29 cellular contexts compared by ENCODE assay signal in genomic region chr21:40923914-40924313, GRCh38.
"Had no signal": no experiment of that assay in that cellular context is flagged by ENCODE, and none has a peak within 500 bp of the region (broad histone marks: within the 10 kb centered on the region; RNA-seq: fewer than 3 reads in every experiment).

No MANE protein-coding gene starts in this region.

- H3K27ac ChIP-seq: coronary artery, gastrocnemius medialis, neutrophil, pancreas, suprapubic skin, transverse colon, upper lobe of right lung, uterus had no signal

- H3K27me3 ChIP-seq: gastrocnemius medialis, neutrophil, suprapubic skin, transverse colon, upper lobe of right lung, uterus had no signal

- H3K36me3 ChIP-seq: gastrocnemius medialis, neutrophil, pancreas, suprapubic skin, transverse colon, upper lobe of right lung, uterus had no signal

- DNase-seq: dermis blood vessel endothelial cell; effector memory CD8-positive, alpha-beta T cell; erythroblast; gastrocnemius medialis; head of caudate nucleus; kidney; mesenchymal stem cell; mucosa of descending colon; naive B cell; pancreas; stimulated activated CD4-positive, alpha-beta T cell treated with anti-CD3 and anti-CD28 coated beads, Interleukin-12 subunit alpha, Interleukin-12 subunit beta, amount 100 ng/mL, for 4 hours; stimulated activated CD4-positive, alpha-beta T cell treated with anti-CD3 and anti-CD28 coated beads, Interleukin-1b, Interleukin-23, amount 100 ng/mL, for 48 hours; stimulated activated CD4-positive, alpha-beta T cell treated with anti-CD3 and anti-CD28 coated beads, Interleukin-4, amount 100 ng/mL, for 1 hour; stimulated activated CD8-positive, alpha-beta memory T cell treated with anti-CD3 and anti-CD28 coated beads, Interleukin-4, amount 100 ng/mL, for 48 hours; stimulated activated naive CD4-positive, alpha-beta T cell; stimulated activated naive CD8-positive, alpha-beta T cell treated with anti-CD3 and anti-CD28 coated beads, Interleukin-15, amount 100 ng/mL, for 72 hours; transverse colon; upper lobe of right lung; uterus had no signal

- H3K4me3 ChIP-seq: coronary artery, gastrocnemius medialis, lung, mucosa of descending colon, pancreas, smooth muscle cell, suprapubic skin, transverse colon, upper lobe of right lung, uterus had no signal

- H3K4me1 Mint-ChIP-seq: naive B cell; neural crest cell; stimulated activated naive CD8-positive, alpha-beta T cell treated with anti-CD3 and anti-CD28 coated beads, Interleukin-15, amount 100 ng/mL, for 72 hours had no signal

- H3K4me3 Mint-ChIP-seq: effector memory CD8-positive, alpha-beta T cell; mesothelial cell of epicardium; naive B cell; natural killer cell treated with Interleukin-12 subunit alpha and Interleukin-12 subunit beta and Interleukin-15 and Interleukin-18, amount 100 ng/mL, for 72 hours; neural crest cell; stimulated activated naive CD8-positive, alpha-beta T cell treated with anti-CD3 and anti-CD28 coated beads, Interleukin-15, amount 100 ng/mL, for 72 hours had no signal

- H3K36me3 Mint-ChIP-seq: natural killer cell treated with Interleukin-12 subunit alpha and Interleukin-12 subunit beta and Interleukin-15 and Interleukin-18, amount 100 ng/mL, for 72 hours had no signal

- H3K27me3 Mint-ChIP-seq: effector memory CD8-positive, alpha-beta T cell; naive B cell; natural killer cell treated with Interleukin-12 subunit alpha and Interleukin-12 subunit beta and Interleukin-15 and Interleukin-18, amount 100 ng/mL, for 72 hours; stimulated activated naive CD8-positive, alpha-beta T cell treated with anti-CD3 and anti-CD28 coated beads, Interleukin-15, amount 100 ng/mL, for 72 hours had no signal

- H3K27ac Mint-ChIP-seq: effector memory CD8-positive, alpha-beta T cell; mesothelial cell of epicardium; naive B cell; natural killer cell treated with Interleukin-12 subunit alpha and Interleukin-12 subunit beta and Interleukin-15 and Interleukin-18, amount 100 ng/mL, for 72 hours; stimulated activated naive CD8-positive, alpha-beta T cell treated with anti-CD3 and anti-CD28 coated beads, Interleukin-15, amount 100 ng/mL, for 72 hours had no signal

- ATAC-seq: effector memory CD8-positive, alpha-beta T cell; gastrocnemius medialis; left lobe of liver; mucosa of descending colon; natural killer cell treated with Interleukin-12 subunit alpha and Interleukin-12 subunit beta and Interleukin-15 and Interleukin-18, amount 100 ng/mL, for 72 hours; pancreas; sciatic nerve; stimulated activated naive CD8-positive, alpha-beta T cell treated with anti-CD3 and anti-CD28 coated beads, Interleukin-15, amount 100 ng/mL, for 72 hours; upper lobe of right lung had no signal

- H3K9me3 ChIP-seq: gastrocnemius medialis, neutrophil, pancreas, transverse colon, upper lobe of right lung, uterus had no signal

- H3K4me1 ChIP-seq: gastrocnemius medialis, pancreas, transverse colon, upper lobe of right lung, uterus had no signal
